In the genomic region with DNA sequence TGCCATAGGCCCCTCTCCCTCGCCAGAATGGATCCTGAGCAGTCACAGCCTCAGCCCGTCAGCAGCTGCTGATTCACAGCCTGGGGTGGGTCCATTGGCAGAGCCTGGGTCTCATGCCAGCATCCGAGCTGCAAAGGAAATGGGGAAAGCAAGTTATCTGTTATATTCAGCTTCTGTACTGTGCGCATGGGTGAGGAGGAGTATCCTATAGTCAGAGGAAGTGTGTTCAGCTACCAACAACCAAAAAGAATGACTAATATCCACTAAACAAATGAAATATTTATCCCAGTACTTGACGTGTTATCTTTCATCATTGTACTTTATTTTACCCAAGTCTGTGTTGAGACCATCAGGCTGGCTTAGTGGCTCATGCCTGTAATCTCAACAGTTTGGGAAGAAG, we compare ENCODE assay signal across 21 cellular contexts.
DNase-seq lines count a peak whose midpoint lies in the region; ATAC-seq, FAIRE-seq and TF ChIP-seq lines count a peak whose summit lies in the region.
"Had no signal": no experiment of that assay in that cellular context is flagged by ENCODE, and none has a peak within 500 bp of the region (broad histone marks: within the 10 kb centered on the region; RNA-seq: fewer than 3 reads in every experiment).

No MANE protein-coding gene starts in this region.

- H3K27ac ChIP-seq in astrocyte (ENCODE audit: low read depth, low read length) (no peak overlapping the region), mesenchymal stem cell (ENCODE audit: low read length, poor library complexity, severe bottlenecking) (no peak overlapping the region)
- H3K27ac ChIP-seq: cardiac muscle cell, KMS-11, thyroid gland had no signal

- no peak overlapping the region for H3K4me3 ChIP-seq in MG63
- no peak overlapping the region for H3K4me3 ChIP-seq in astrocyte (ENCODE audit: insufficient read depth, low read depth, low read length)
- no peak overlapping the region for H3K4me3 ChIP-seq in mesenchymal stem cell (ENCODE audit: insufficient read depth in 1 of 2, low read depth in 1 of 2, low read length in 2 of 2)
- H3K4me3 ChIP-seq: cardiac muscle cell, thyroid gland had no signal

- H4K20me1 ChIP-seq in astrocyte (ENCODE audit: insufficient read depth, low read length) = no peaks in the 10 kb centered on the region

- no peaks in the 10 kb centered on the region for H3K79me2 ChIP-seq in astrocyte (ENCODE audit: insufficient read depth, low read length)

- H3K79me1 ChIP-seq in mesenchymal stem cell (replicated peaks; ENCODE audit: low read length, poor library complexity, severe bottlenecking) = no peaks in the 10 kb centered on the region

- no peaks in the 10 kb centered on the region for H3K36me3 Mint-ChIP-seq in astrocyte (ENCODE audit: low read depth, unreplicated experiment)
- H3K36me3 Mint-ChIP-seq: CD14-positive monocyte, naive B cell had no signal

- no peak for ATAC-seq in GM21825 (IDR thresholded peaks at IDR 0.05; ENCODE audit: unreplicated experiment)
- no peak for ATAC-seq in GM19397 (IDR thresholded peaks at IDR 0.05; ENCODE audit: unreplicated experiment)

- no peak overlapping the region for H2BK12ac ChIP-seq in mesenchymal stem cell (ENCODE audit: low read length in 2 of 2)

- FAIRE-seq in astrocyte (lab: Jason Lieb, UNC) = peak; percentile 76
- FAIRE-seq: G401.6, GM19239 had no signal

- no peak overlapping the region for H2AK5ac ChIP-seq in mesenchymal stem cell (ENCODE audit: low read length, severe bottlenecking)

- peaks cover 7% of the 10 kb centered on the region for H3K27me3 Mint-ChIP-seq in astrocyte (ENCODE audit: low read depth, unreplicated experiment)

- H3K9ac ChIP-seq in astrocyte (ENCODE audit: low read length) = peak overlapping the region; percentile 8
- no peak overlapping the region for H3K9ac ChIP-seq in mesenchymal stem cell (ENCODE audit: low read length)
- H3K9ac ChIP-seq: KMS-11 had no signal

- H3K27ac Mint-ChIP-seq in astrocyte (ENCODE audit: unreplicated experiment) = no peak overlapping the region

- no peak overlapping the region for H3K23ac ChIP-seq in mesenchymal stem cell (ENCODE audit: low read length in 2 of 2)

- H3K36me3 ChIP-seq in MG63 (no peaks in the 10 kb centered on the region), astrocyte (ENCODE audit: insufficient read depth, low read length) (no peaks in the 10 kb centered on the region), mesenchymal stem cell (ENCODE audit: control insufficient read depth in 1 of 2, insufficient read depth in 2 of 2, low read depth in 1 of 2, low read length in 2 of 2) (no peaks in the 10 kb centered on the region)
- H3K36me3 ChIP-seq: cardiac muscle cell, thyroid gland had no signal

- WGBS in mesenchymal stem cell = 44% methylated on average over 3 of the region's 5 CpGs

- H3K9me3 ChIP-seq in MG63 = no peaks in the 10 kb centered on the region
- H3K9me3 ChIP-seq in astrocyte (ENCODE audit: insufficient read depth, low read depth, low read length) = no peaks in the 10 kb centered on the region
- H3K9me3 ChIP-seq in mesenchymal stem cell (ENCODE audit: control insufficient read depth, low read length) = no peaks in the 10 kb centered on the region
- H3K9me3 ChIP-seq: thyroid gland had no signal

- H3K4me1 ChIP-seq in astrocyte (ENCODE audit: insufficient read depth, low read length) (peaks cover 11% of the 10 kb centered on the region), mesenchymal stem cell (ENCODE audit: control insufficient read depth, insufficient read depth, low read depth, low read length) (no peaks in the 10 kb centered on the region)
- H3K4me1 ChIP-seq: thyroid gland had no signal

- no peak overlapping the region for H2BK120ac ChIP-seq in mesenchymal stem cell (ENCODE audit: low read depth, low read length)

- DNase-seq in COLO829 (ENCODE audit: low spot score) = peak; percentile 61
- peak; percentile 82 for DNase-seq in MG63
- peak; percentile 64 for DNase-seq in astrocyte (ENCODE audit: low read depth)
- DNase-seq in mesenchymal stem cell = peak; percentile 1
- DNase-seq in C1 segment of cervical spinal cord (lab: John Stamatoyannopoulos, UW) = no peak
- DNase-seq in MV-4-11 (lab: John Stamatoyannopoulos, UW) = no peak
- DNase-seq: activated naive CD4-positive, alpha-beta T cell; glutamatergic neuron; left cardiac atrium; naive B cell; NCI-H2029; NCI-H526 treated with DMSO at 0.1 percent for 48 hours; stimulated activated CD8-positive, alpha-beta memory T cell treated with anti-CD3 and anti-CD28 coated beads, Interleukin-4, amount 100 ng/mL, for 48 hours; thyroid gland had no signal

- H3K9me3 Mint-ChIP-seq in astrocyte (ENCODE audit: unreplicated experiment) = no peaks in the 10 kb centered on the region
- H3K9me3 Mint-ChIP-seq: naive B cell had no signal

- peaks cover 9% of the 10 kb centered on the region for H3K4me1 Mint-ChIP-seq in astrocyte (ENCODE audit: low read depth, unreplicated experiment)
- H3K4me1 Mint-ChIP-seq: CD14-positive monocyte, naive B cell had no signal

- peak overlapping the region; percentile 78 for H2AFZ ChIP-seq in astrocyte (ENCODE audit: low read depth, low read length)
- no peak overlapping the region for H2AFZ ChIP-seq in mesenchymal stem cell (ENCODE audit: low read depth, low read length)

- H2BK15ac ChIP-seq in mesenchymal stem cell (ENCODE audit: low read depth, poor library complexity, severe bottlenecking) = no peak overlapping the region

- H3K4me2 ChIP-seq in astrocyte (ENCODE audit: low read length) = peak overlapping the region; percentile 31
- no peak overlapping the region for H3K4me2 ChIP-seq in mesenchymal stem cell (ENCODE audit: low read length, poor library complexity, severe bottlenecking)
- H3K4me2 ChIP-seq: KMS-11 had no signal

- no peak overlapping the region for H3K4me3 Mint-ChIP-seq in astrocyte (ENCODE audit: unreplicated experiment)
- H3K4me3 Mint-ChIP-seq: CD14-positive monocyte, naive B cell had no signal

- H3K14ac ChIP-seq in mesenchymal stem cell (ENCODE audit: low read length in 2 of 2) = no peak overlapping the region

- H4K8ac ChIP-seq in mesenchymal stem cell (ENCODE audit: low read length) = no peak overlapping the region

- H4K91ac ChIP-seq in mesenchymal stem cell (ENCODE audit: low read length) = no peak overlapping the region

- TF ChIP-seq CTCF in astrocyte (IDR thresholded peaks at IDR 0.05; ENCODE audit: insufficient read depth, low read depth, low read length) = no peak

- no peaks in the 10 kb centered on the region for H3K27me3 ChIP-seq in MG63
- no peaks in the 10 kb centered on the region for H3K27me3 ChIP-seq in astrocyte (ENCODE audit: insufficient read depth, low read length)
- no peaks in the 10 kb centered on the region for H3K27me3 ChIP-seq in mesenchymal stem cell (ENCODE audit: control insufficient read depth in 1 of 2, insufficient read depth in 1 of 2, low read length in 2 of 2)
- H3K27me3 ChIP-seq: cardiac muscle cell, thyroid gland had no signal

- no peak overlapping the region for H3K4ac ChIP-seq in mesenchymal stem cell (ENCODE audit: low read depth in 1 of 2, low read length in 2 of 2)

- no peak overlapping the region for H2BK5ac ChIP-seq in mesenchymal stem cell (ENCODE audit: low read depth, low read length, poor library complexity, severe bottlenecking)

- no peak overlapping the region for H3K18ac ChIP-seq in mesenchymal stem cell (ENCODE audit: low read depth in 1 of 2, low read length in 2 of 2)

Comparison
In these comparisons a context has a peak if more than half of its experiments do, and no peak if none do; other contexts are left out.
1. DNase-seq: peak in COLO829 (single experiment), MG63 (single experiment), astrocyte (single experiment) and mesenchymal stem cell (single experiment); none in C1 segment of cervical spinal cord (0 of 14) and MV-4-11 (single experiment).